ENCODE assay signal across 17 cellular contexts in the genomic region with DNA sequence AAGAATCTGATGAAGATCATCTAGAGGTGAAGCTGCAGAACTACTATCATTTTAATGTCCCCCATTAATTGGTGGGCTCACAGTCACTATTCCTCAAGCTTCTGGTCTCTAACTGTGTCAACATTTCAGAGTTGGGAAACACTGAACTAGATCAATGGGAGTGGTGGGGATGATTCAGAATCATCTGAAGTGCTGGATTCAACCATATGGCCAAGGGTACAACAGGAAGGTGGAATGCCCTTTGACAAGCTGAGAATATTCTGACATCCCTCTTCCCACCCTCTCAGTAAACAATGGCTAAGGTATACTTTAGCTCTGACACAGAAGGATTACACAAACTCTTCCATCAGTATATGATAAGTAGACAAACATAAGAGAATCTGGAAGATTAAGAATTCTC. TPM values are rescaled to one million over a fixed set of nuclear protein-coding genes. Genes with fewer than 3 reads are reported as not detected.
DNase-seq lines count a peak whose midpoint lies in the region; ATAC-seq, FAIRE-seq and TF ChIP-seq lines count a peak whose summit lies in the region.
"Had no signal": no experiment of that assay in that cellular context is flagged by ENCODE, and none has a peak within 500 bp of the region (broad histone marks: within the 10 kb centered on the region; RNA-seq: fewer than 3 reads in every experiment).

No MANE protein-coding gene starts in this region.

- H3K4me1 Mint-ChIP-seq in T-helper 2 cell treated with Interferon-gamma antibody and Interleukin-4, amounts not matched to agents 5 μg/mL and 100 μg/mL, for 36 hours (ENCODE audit: low read depth) = peaks cover 57% of the 10 kb centered on the region
- peaks cover 56% of the 10 kb centered on the region for H3K4me1 Mint-ChIP-seq in HFFc6 (ENCODE audit: low read depth)

- peaks cover 14% of the 10 kb centered on the region for H3K36me3 Mint-ChIP-seq in T-helper 2 cell treated with Interferon-gamma antibody and Interleukin-4, amounts not matched to agents 5 μg/mL and 100 μg/mL, for 36 hours (ENCODE audit: low read depth)
- H3K36me3 Mint-ChIP-seq in HFFc6 (ENCODE audit: low read depth) = no peaks in the 10 kb centered on the region

- H3K4me1 ChIP-seq in small intestine (ENCODE audit: control insufficient read depth in 2 of 2, insufficient read depth in 1 of 2, low read depth in 1 of 2, low read length in 1 of 2) = peaks cover 7 to 11% of the 10 kb centered on the region in 2 donors

- no peaks in the 10 kb centered on the region for H3K36me3 ChIP-seq in small intestine (ENCODE audit: control insufficient read depth in 2 of 2, insufficient read depth in 2 of 2, low read length in 2 of 2)
- H3K36me3 ChIP-seq: MG63, SJCRH30 had no signal

- H3K27me3 ChIP-seq in small intestine (ENCODE audit: control insufficient read depth in 2 of 2, insufficient read depth in 2 of 2, low read length in 2 of 2) = no peaks in the 10 kb centered on the region
- H3K27me3 ChIP-seq: MG63, SJCRH30 had no signal

- no peaks in the 10 kb centered on the region for H3K9me3 Mint-ChIP-seq in T-helper 2 cell treated with Interferon-gamma antibody and Interleukin-4, amounts not matched to agents 5 μg/mL and 100 μg/mL, for 36 hours
- no peaks in the 10 kb centered on the region for H3K9me3 Mint-ChIP-seq in HFFc6

- no peaks in the 10 kb centered on the region for H3K27me3 Mint-ChIP-seq in T-helper 2 cell treated with Interferon-gamma antibody and Interleukin-4, amounts not matched to agents 5 μg/mL and 100 μg/mL, for 36 hours (ENCODE audit: low read depth)
- no peaks in the 10 kb centered on the region for H3K27me3 Mint-ChIP-seq in HFFc6 (ENCODE audit: insufficient read depth)

- no peaks in the 10 kb centered on the region for H3K9me3 ChIP-seq in small intestine (ENCODE audit: control insufficient read depth, low read depth)
- H3K9me3 ChIP-seq: MG63, SJCRH30 had no signal

- no peak for ATAC-seq in HG03432 (IDR thresholded peaks at IDR 0.05; ENCODE audit: unreplicated experiment)

- TF ChIP-seq CTCF in RWPE1 (conservative IDR thresholded peaks at IDR 0.05; ENCODE audit: low read depth) = no peak
- no peak for TF ChIP-seq CTCF in epithelial cell of esophagus (IDR thresholded peaks at IDR 0.05; ENCODE audit: insufficient read depth, low read depth, low read length, missing control alignments)
- no peak for TF ChIP-seq CTCF in HFFc6 (IDR thresholded peaks at IDR 0.05)

- H3K27ac Mint-ChIP-seq in T-helper 2 cell treated with Interferon-gamma antibody and Interleukin-4, amounts not matched to agents 5 μg/mL and 100 μg/mL, for 36 hours = peak overlapping the region; percentile 11
- no peak overlapping the region for H3K27ac Mint-ChIP-seq in HFFc6

- H3K4me3 ChIP-seq in epithelial cell of esophagus (ENCODE audit: low read length) = no peak overlapping the region
- H3K4me3 ChIP-seq in small intestine (ENCODE audit: low read depth in 1 of 2, low read length in 2 of 2) = no peak overlapping the region
- H3K4me3 ChIP-seq: lung, MG63, SJCRH30 had no signal

- CTCF ChIA-PET in RWPE1 (lab: Yijun Ruan, JAX) = interaction anchor here (0.7 kb wide), 1 partner anchor 627 kb away, joined by 4 read pairs; no protein-coding TSS in a partner anchor

- POLR2A ChIA-PET in RWPE1 (lab: Yijun Ruan, JAX; ENCODE audit: low non-redundant PET) = no interaction called here

- H3K4me3 Mint-ChIP-seq in T-helper 2 cell treated with Interferon-gamma antibody and Interleukin-4, amounts not matched to agents 5 μg/mL and 100 μg/mL, for 36 hours = no peak overlapping the region
- H3K4me3 Mint-ChIP-seq in HFFc6 = no peak overlapping the region

- FAIRE-seq in small intestine (lab: Jason Lieb, UNC) = no peak
- FAIRE-seq: A204.1 had no signal

- no peak overlapping the region for H3K27ac ChIP-seq in RWPE1
- H3K27ac ChIP-seq in small intestine (ENCODE audit: low read depth in 1 of 2, low read length in 1 of 2) = no peak overlapping the region
- H3K27ac ChIP-seq: SJCRH30, VCaP had no signal

- DNase-seq in T-helper 2 cell treated with Interferon-gamma antibody and Interleukin-4, amounts not matched to agents 5 μg/mL and 100 μg/mL, for 36 hours (ENCODE audit: low spot score) = no peak
- DNase-seq in T-helper 2 cell = no peak
- DNase-seq in RWPE1 (ENCODE audit: low spot score) = peak; percentile 58
- peak; percentile 93 for DNase-seq in epithelial cell of esophagus (ENCODE audit: low read depth)
- DNase-seq in small intestine = peak; percentile 67
- DNase-seq in NCI-H146 treated with DMSO at 0.1 percent for 48 hours (lab: John Stamatoyannopoulos, UW; ENCODE audit: unreplicated experiment) = no peak
- DNase-seq in HFFc6 = no peak
- DNase-seq: MG63; NCI-H2171 treated with DMSO at 0.1 percent for 48 hours; SJCRH30; stimulated activated CD4-positive, alpha-beta T cell treated with anti-CD3 and anti-CD28 coated beads, Interleukin-12 subunit alpha, Interleukin-12 subunit beta, amount 100 ng/mL, for 4 hours had no signal

RNA-seq across cellular contexts. Expression of a gene that starts 16.0 kb away (rescaled TPM):
- 10 to 100 TPM in 2 of 3 donors, 1 to 10 TPM in 1; 10.0 to 18.5 (median 15.2) TPM for polyA plus RNA-seq in small intestine
- 10 to 100 TPM; 12.0 to 18.5 (median 13.6) TPM for total RNA-seq in HFFc6 (2021; fragmentation: NEBNext Ultra II Directional; extraction: Animal tissue kit (Norgen Biotek cat#: 25700))

RNA-seq across cellular contexts. Expression of a gene that starts 40.1 kb away (rescaled TPM):
- 1 to 10 TPM in 2 of 3 donors, under 1 TPM in 1; 0.89 to 9.7 (median 5.1) TPM for polyA plus RNA-seq in small intestine
- 10 to 100 TPM in 5 of 6 experiments, 1 to 10 TPM in 1; 8.9 to 14.1 (median 12.7) TPM for total RNA-seq in HFFc6 (2021; fragmentation: NEBNext Ultra II Directional; extraction: Animal tissue kit (Norgen Biotek cat#: 25700))

RNA-seq across cellular contexts. Expression of a gene that starts 41.9 kb away (rescaled TPM):
- not detected for polyA plus RNA-seq in small intestine
- total RNA-seq in HFFc6 (2021; fragmentation: NEBNext Ultra II Directional; extraction: Animal tissue kit (Norgen Biotek cat#: 25700)) = not detected
- total RNA-seq: lung, osteoblast, SJCRH30, ureter had no signal
- polyA plus RNA-seq: lung had no signal

Comparison
In these comparisons a context has a peak if more than half of its experiments do, and no peak if none do; other contexts are left out.
1. DNase-seq: peak in RWPE1 (single experiment), epithelial cell of esophagus (single experiment) and small intestine (single experiment); none in T-helper 2 cell treated with Interferon-gamma antibody and Interleukin-4, amounts not matched to agents 5 μg/mL and 100 μg/mL, for 36 hours (single experiment), T-helper 2 cell (0 of 5), NCI-H146 treated with DMSO at 0.1 percent for 48 hours (single experiment) and HFFc6 (single experiment).